ENCODE assay signal across 20 cellular contexts in the genomic region with DNA sequence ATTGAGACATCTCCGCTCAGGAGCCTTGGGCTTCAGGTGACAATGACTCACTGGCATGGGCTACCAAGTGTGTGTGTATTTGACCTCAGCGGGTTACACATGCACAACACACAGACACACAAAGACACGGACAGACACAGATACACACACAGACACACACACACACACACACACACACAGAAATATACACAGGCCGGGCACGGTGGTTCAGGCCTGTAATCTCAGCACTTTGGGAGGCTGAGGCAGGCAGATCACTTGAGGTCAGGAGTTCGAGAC.
"Had no signal": no experiment of that assay in that cellular context is flagged by ENCODE, and none has a peak within 500 bp of the region (broad histone marks: within the 10 kb centered on the region; RNA-seq: fewer than 3 reads in every experiment).

No MANE protein-coding gene starts in this region.

- H3K27me3 ChIP-seq: cardiac muscle cell, hepatocyte, SJSA1 had no signal

- H3K4me3 ChIP-seq: cardiac muscle cell, hepatocyte, mucosa of descending colon, SJSA1, skin epidermis had no signal

- ATAC-seq: activated CD4-positive, CD25-positive, alpha-beta regulatory T cell treated with anti-CD3 and anti-CD28 coated beads, Interleukin-2, amount 50 U/mL, for 24 hours; esophagus mucosa; mucosa of descending colon; naive thymus-derived CD4-positive, alpha-beta T cell had no signal

- H3K27ac ChIP-seq: cardiac muscle cell, SJSA1, skin epidermis had no signal

- H3K9me3 Mint-ChIP-seq: naive thymus-derived CD4-positive, alpha-beta T cell; T-helper 2 cell treated with Interferon-gamma antibody and Interleukin-4, amounts not matched to agents 5 μg/mL and 100 μg/mL, for 36 hours had no signal

- H3K36me3 Mint-ChIP-seq: naive thymus-derived CD4-positive, alpha-beta T cell had no signal

- H3K36me3 ChIP-seq: cardiac muscle cell, SJSA1 had no signal

- H3K4me2 ChIP-seq: hepatocyte had no signal

- DNase-seq: activated CD4-positive, alpha-beta T cell treated with anti-CD3 and anti-CD28 coated beads, Interleukin-2, amount 50 U/mL, for 4 hours; activated gamma-delta T cell treated with Interleukin-2 at 50 U/mL for 16 hours; islet precursor cell; mammary epithelial cell; mucosa of descending colon; nucleus accumbens; stimulated activated CD4-positive, alpha-beta T cell treated with anti-CD3 and anti-CD28 coated beads, Interleukin-15, amount 100 ng/mL, for 24 hours; stimulated activated CD4-positive, alpha-beta T cell treated with anti-CD3 and anti-CD28 coated beads, Interleukin-4, amount 100 ng/mL, for 1 hour; trophoblast cell had no signal

- H3K9me3 ChIP-seq: mucosa of descending colon, SJSA1 had no signal

- FAIRE-seq: astrocyte, colon, endometrium had no signal
